In genomic region chr3:64242435-64242834, GRCh38 we compare ENCODE assay signal across 1 cellular context.
TF ChIP-seq lines count a peak whose summit lies in the region.

No MANE protein-coding gene starts in this region.

TF ChIP-seq in K562, 482 proteins besides CTCF, POLR2A, EP300 and RAD21 (continued from another document):
- TF ChIP-seq ARID3B (CRISPR knock-in tag; IDR thresholded peaks at IDR 0.05; ENCODE audit: borderline replicate concordance) = no peak
